In the genomic region with DNA sequence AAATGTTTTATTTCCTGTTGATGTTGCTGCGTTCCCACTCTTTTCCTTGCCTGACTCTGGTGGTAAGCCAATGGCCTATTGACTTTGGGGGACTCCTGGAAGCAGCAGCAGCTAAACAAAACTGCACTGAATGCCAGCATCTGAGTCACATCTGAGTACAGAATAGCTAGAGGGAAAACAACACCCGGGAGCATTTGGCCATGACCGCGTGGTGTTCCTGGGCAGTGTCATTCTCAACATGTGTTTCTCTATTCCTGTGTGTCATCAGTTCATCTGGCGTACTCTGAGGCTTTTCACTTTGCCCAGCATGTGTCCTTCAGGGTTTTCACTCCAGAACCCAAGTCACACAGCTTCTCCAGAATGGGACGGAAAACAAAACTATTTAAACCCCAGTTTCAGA, we compare ENCODE assay signal across 11 cellular contexts.
DNase-seq lines count a peak whose midpoint lies in the region; ATAC-seq, FAIRE-seq and TF ChIP-seq lines count a peak whose summit lies in the region.
"Had no signal": no experiment of that assay in that cellular context is flagged by ENCODE, and none has a peak within 500 bp of the region (broad histone marks: within the 10 kb centered on the region; RNA-seq: fewer than 3 reads in every experiment).

No MANE protein-coding gene starts in this region.

- peaks cover 32% of the 10 kb centered on the region for H3K4me1 ChIP-seq in A549
- H3K4me1 ChIP-seq in mucosa of descending colon (ENCODE audit: low read depth), result no peaks in the 10 kb centered on the region

- peaks cover 0 to 2% (median 0%) of the 10 kb centered on the region in 6 donors for H3K9me3 Mint-ChIP-seq in immature natural killer cell

- TF ChIP-seq CTCF in A549 (IDR thresholded peaks at IDR 0.05) (no peak), epithelial cell of esophagus (IDR thresholded peaks at IDR 0.05; ENCODE audit: insufficient read depth, low read depth, low read length, missing control alignments) (no peak), mucosa of descending colon (IDR thresholded peaks at IDR 0.05) (no peak)

- H3K27ac ChIP-seq in A549, result peak overlapping the region in 1 of 2 experiments; percentile 46; a peak in 2 of 6 replicates
- H3K27ac ChIP-seq: BLaER1 treated with 17β-estradiol and CSF1 and Interleukin-3, amounts not matched to agents 10 nM and 100 nM had no signal

- POLR2A ChIA-PET in A549 (lab: Yijun Ruan, JAX), result no interaction called here

- H3K4me1 Mint-ChIP-seq in immature natural killer cell, result no peaks in the 10 kb centered on the region

- ATAC-seq in A549, result peak; percentile 79 to 81
- peak; percentile 55 for ATAC-seq in mucosa of descending colon
- ATAC-seq in HG02588 (IDR thresholded peaks at IDR 0.05; ENCODE audit: unreplicated experiment), result no peak

- no peak overlapping the region for H3K4me3 ChIP-seq in A549
- H3K4me3 ChIP-seq in epithelial cell of esophagus (ENCODE audit: low read length), result no peak overlapping the region
- no peak overlapping the region for H3K4me3 ChIP-seq in mucosa of descending colon
- H3K4me3 ChIP-seq: BLaER1 treated with 17β-estradiol and CSF1 and Interleukin-3, amounts not matched to agents 10 nM and 100 nM had no signal

- DNase-seq in A549 (ENCODE audit: low read depth in 1 of 2, low spot score in 1 of 2), result peak in 1 of 2 experiments; percentile 64
- peak; percentile 95 for DNase-seq in NCI-H446 treated with DMSO at 0.1 percent for 48 hours (lab: John Stamatoyannopoulos, UW)
- peak; percentile 87 for DNase-seq in epithelial cell of esophagus (ENCODE audit: low read depth)
- peak in 1 of 3 donors; percentile 24 for DNase-seq in mucosa of descending colon
- no peak for DNase-seq in NCI-H2227 treated with DMSO at 0.1 percent for 48 hours (lab: John Stamatoyannopoulos, UW)
- no peak for DNase-seq in stimulated activated CD4-positive, alpha-beta T cell treated with anti-CD3 and anti-CD28 coated beads, Interleukin-1b, Interleukin-23, amount 100 ng/mL, for 48 hours
- no peak for DNase-seq in immature natural killer cell
- DNase-seq: activated CD4-positive, alpha-beta T cell treated with anti-CD3 and anti-CD28 coated beads, Interleukin-2, amount 50 U/mL, for 48 hours; NCI-H1105 treated with DMSO at 0.1 percent for 48 hours had no signal

- WGBS in A549 (ENCODE audit: missing lambda C conversion rate), result 41% methylated on average over 6 of the region's 6 CpGs

- TF ChIP-seq POLR2A in A549 (IDR thresholded peaks at IDR 0.05; ENCODE audit: low read length), result no peak

- H3K9me3 ChIP-seq in A549, result no peaks in the 10 kb centered on the region
- no peaks in the 10 kb centered on the region for H3K9me3 ChIP-seq in mucosa of descending colon

- TF ChIP-seq RAD21 in A549 (conservative IDR thresholded peaks at IDR 0.05 in 1 of 2, IDR thresholded peaks at IDR 0.05 in 1 of 2), result no peak

- no peak overlapping the region for H3K27ac Mint-ChIP-seq in immature natural killer cell

- peak overlapping the region; percentile 18; the same call in 2 of the 3 replicates for H3K4me2 ChIP-seq in A549
- H3K4me2 ChIP-seq: BLaER1 treated with 17β-estradiol and CSF1 and Interleukin-3, amounts not matched to agents 10 nM and 100 nM had no signal

- intact Hi-C loops in mucosa of descending colon (cut with DNase I, micrococcal nuclease), result no loop called here

- FAIRE-seq in A549 (lab: Jason Lieb, UNC), result no peak

- no peaks in the 10 kb centered on the region for H3K36me3 Mint-ChIP-seq in immature natural killer cell

- H3K4me3 Mint-ChIP-seq in immature natural killer cell, result no peak overlapping the region

- no peak for TF ChIP-seq EP300 in A549 (IDR thresholded peaks at IDR 0.05)

- H3K36me3 ChIP-seq in mucosa of descending colon (ENCODE audit: low read depth), result no peaks in the 10 kb centered on the region

- H3K27me3 Mint-ChIP-seq in immature natural killer cell (ENCODE audit: low read depth in 3 of 3), result peaks cover 0 to 2% (median 0%) of the 10 kb centered on the region in 3 donors

- CTCF ChIA-PET in A549 (lab: Yijun Ruan, JAX), result interaction anchor here (0.7 to 1.3 kb wide), 3 partner anchors 13 to 95 kb away, joined by 3 to 4 read pairs (median 3); no protein-coding TSS in a partner anchor

TF ChIP-seq in A549, 52 proteins besides CTCF, POLR2A, EP300 and RAD21:
- TF ChIP-seq CHD2 (IDR thresholded peaks at IDR 0.05; ENCODE audit: low read length, partially characterized antibody) (no peak), HOXA7 (CRISPR knock-in tag; IDR thresholded peaks at IDR 0.05) (no peak), JUNB (IDR thresholded peaks at IDR 0.05) (peak; percentile 34; the same call in 1 of the 2 replicates), TP53 (CRISPR knock-in tag; IDR thresholded peaks at IDR 0.05) (no peak), FOSB (CRISPR knock-in tag; IDR thresholded peaks at IDR 0.05) (no peak), HDAC2 (IDR thresholded peaks at IDR 0.05) (no peak), ESRRA (IDR thresholded peaks at IDR 0.05; ENCODE audit: borderline replicate concordance, low read length) (no peak), CBX2 (IDR thresholded peaks at IDR 0.05; ENCODE audit: borderline replicate concordance, low read depth) (no peak), ZSCAN20 (CRISPR knock-in tag; IDR thresholded peaks at IDR 0.05) (no peak), FOSL2 (IDR thresholded peaks at IDR 0.05) (no peak), FOSL2 (CRISPR knock-in tag; IDR thresholded peaks at IDR 0.05) (peak; percentile 66), SREBF2 (IDR thresholded peaks at IDR 0.05) (no peak), GATA3 (IDR thresholded peaks at IDR 0.05; ENCODE audit: borderline replicate concordance) (peak; percentile 50; the same call in 1 of the 2 replicates), CHD4 (IDR thresholded peaks at IDR 0.05; ENCODE audit: borderline replicate concordance) (no peak), RNF2 (IDR thresholded peaks at IDR 0.05; ENCODE audit: borderline replicate concordance, low read depth) (no peak), TFCP2L1 (CRISPR knock-in tag; IDR thresholded peaks at IDR 0.05) (no peak), CEBPB (IDR thresholded peaks at IDR 0.05) (no peak)
- TF ChIP-seq, protein P1, sequence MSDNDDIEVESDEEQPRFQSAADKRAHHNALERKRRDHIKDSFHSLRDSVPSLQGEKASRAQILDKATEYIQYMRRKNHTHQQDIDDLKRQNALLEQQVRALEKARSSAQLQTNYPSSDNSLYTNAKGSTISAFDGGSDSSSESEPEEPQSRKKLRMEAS (IDR thresholded peaks at IDR 0.05), result peak; percentile 77
- TF ChIP-seq, protein P2, sequence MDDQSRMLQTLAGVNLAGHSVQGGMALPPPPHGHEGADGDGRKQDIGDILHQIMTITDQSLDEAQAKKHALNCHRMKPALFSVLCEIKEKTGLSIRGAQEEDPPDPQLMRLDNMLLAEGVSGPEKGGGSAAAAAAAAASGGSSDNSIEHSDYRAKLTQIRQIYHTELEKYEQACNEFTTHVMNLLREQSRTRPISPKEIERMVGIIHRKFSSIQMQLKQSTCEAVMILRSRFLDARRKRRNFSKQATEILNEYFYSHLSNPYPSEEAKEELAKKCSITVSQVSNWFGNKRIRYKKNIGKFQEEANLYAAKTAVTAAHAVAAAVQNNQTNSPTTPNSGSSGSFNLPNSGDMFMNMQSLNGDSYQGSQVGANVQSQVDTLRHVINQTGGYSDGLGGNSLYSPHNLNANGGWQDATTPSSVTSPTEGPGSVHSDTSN (IDR thresholded peaks at IDR 0.05), result no peak
- TF ChIP-seq, protein P3, sequence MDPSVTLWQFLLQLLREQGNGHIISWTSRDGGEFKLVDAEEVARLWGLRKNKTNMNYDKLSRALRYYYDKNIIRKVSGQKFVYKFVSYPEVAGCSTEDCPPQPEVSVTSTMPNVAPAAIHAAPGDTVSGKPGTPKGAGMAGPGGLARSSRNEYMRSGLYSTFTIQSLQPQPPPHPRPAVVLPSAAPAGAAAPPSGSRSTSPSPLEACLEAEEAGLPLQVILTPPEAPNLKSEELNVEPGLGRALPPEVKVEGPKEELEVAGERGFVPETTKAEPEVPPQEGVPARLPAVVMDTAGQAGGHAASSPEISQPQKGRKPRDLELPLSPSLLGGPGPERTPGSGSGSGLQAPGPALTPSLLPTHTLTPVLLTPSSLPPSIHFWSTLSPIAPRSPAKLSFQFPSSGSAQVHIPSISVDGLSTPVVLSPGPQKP (IDR thresholded peaks at IDR 0.05; ENCODE audit: low read depth, low read length), result no peak

Comparison
In these comparisons a context has a peak if more than half of its experiments do, and no peak if none do; other contexts are left out.
1. DNase-seq: peak in NCI-H446 treated with DMSO at 0.1 percent for 48 hours (single experiment) and epithelial cell of esophagus (single experiment); none in NCI-H2227 treated with DMSO at 0.1 percent for 48 hours (single experiment), stimulated activated CD4-positive, alpha-beta T cell treated with anti-CD3 and anti-CD28 coated beads, Interleukin-1b, Interleukin-23, amount 100 ng/mL, for 48 hours (single experiment) and immature natural killer cell (0 of 3).